In the genomic region with DNA sequence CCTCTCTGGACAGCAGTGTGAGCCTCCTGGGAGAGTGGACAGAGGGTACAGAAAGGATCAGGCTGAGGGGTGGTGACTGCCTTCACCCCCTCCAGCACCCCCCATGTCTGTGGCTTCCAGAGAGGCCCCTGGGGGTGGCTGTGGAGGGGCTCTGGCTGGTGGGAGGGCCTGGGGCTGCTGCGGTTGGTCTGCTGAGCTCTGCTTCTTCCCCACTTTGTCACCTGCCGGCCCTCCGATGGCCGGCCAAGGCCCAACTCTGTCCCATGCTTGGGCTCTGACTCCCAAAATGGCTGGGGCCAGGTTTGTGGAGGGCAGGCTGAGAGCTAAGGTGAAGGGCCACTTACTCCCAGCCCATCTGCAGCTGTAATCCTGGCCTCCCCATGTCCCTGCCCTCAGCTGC, we compare ENCODE assay signal across 26 cellular contexts.
"Had no signal": no experiment of that assay in that cellular context is flagged by ENCODE, and none has a peak within 500 bp of the region (broad histone marks: within the 10 kb centered on the region; RNA-seq: fewer than 3 reads in every experiment).

No MANE protein-coding gene starts in this region.

- H3K4me1 ChIP-seq: testis, upper lobe of right lung, uterus had no signal

- ATAC-seq: stimulated activated effector memory CD8-positive, alpha-beta T cell treated with anti-CD3 and anti-CD28 coated beads, Interleukin-12 subunit alpha, Interleukin-12 subunit beta, amount 100 ng/mL, for 72 hours; stimulated activated memory B cell treated with anti-CD40 and anti-IgM and Interleukin-4, amounts not matched to agents 10 μg/mL and 1 μg/mL and 100 μg/mL, for 72 hours; stimulated activated naive B cell treated with anti-CD40 and anti-IgM and Interleukin-4, amounts not matched to agents 10 μg/mL and 1 μg/mL and 100 μg/mL, for 72 hours; stimulated activated naive CD8-positive, alpha-beta T cell treated with anti-CD3 and anti-CD28 coated beads, Interleukin-15, amount 100 ng/mL, for 72 hours; stimulated activated naive CD8-positive, alpha-beta T cell treated with anti-CD3 and anti-CD28 coated beads, Interleukin-15, Interleukin-2, amounts not matched to agents 100 U/mL and 50 U/mL, for 24 hours; upper lobe of right lung had no signal

- H3K4me3 ChIP-seq: stomach, suprapubic skin, testis, thoracic aorta, thyroid gland, tibial artery, tibial nerve, transverse colon, upper lobe of left lung, upper lobe of right lung, uterus, vagina had no signal

- H3K27me3 ChIP-seq: testis, thyroid gland, transverse colon, upper lobe of left lung, upper lobe of right lung, uterus, vagina had no signal

- DNase-seq: stimulated activated CD4-positive, alpha-beta T cell treated with anti-CD3 and anti-CD28 coated beads, Interleukin-2, amount 100 ng/mL, for 48 hours; stimulated activated CD4-positive, alpha-beta T cell treated with anti-CD3 and anti-CD28 coated beads, Interleukin-4, amount 100 ng/mL, for 1 hour; stimulated activated CD4-positive, alpha-beta T cell treated with anti-CD3 and anti-CD28 coated beads, Interleukin-4, amount 100 ng/mL, for 24 hours; stimulated activated CD4-positive, alpha-beta T cell treated with anti-CD3 and anti-CD28 coated beads, Interleukin-4, amount 100 ng/mL, for 4 hours; stimulated activated CD8-positive, alpha-beta memory T cell treated with anti-CD3 and anti-CD28 coated beads, Interleukin-4, amount 100 ng/mL, for 48 hours; stimulated activated naive B cell treated with anti-CD40 and anti-IgM and Interleukin-4, amounts not matched to agents 10 μg/mL and 1 μg/mL and 100 μg/mL, for 72 hours; stimulated activated naive CD4-positive, alpha-beta T cell; stimulated activated naive CD4-positive, alpha-beta T cell treated with Interleukin-2 at 50 U/mL for 16 hours; stimulated activated naive CD8-positive, alpha-beta T cell treated with anti-CD3 and anti-CD28 coated beads, Interleukin-15, amount 100 ng/mL, for 72 hours; stimulated activated naive CD8-positive, alpha-beta T cell treated with anti-CD3 and anti-CD28 coated beads, Interleukin-15, Interleukin-2, amounts not matched to agents 100 U/mL and 50 U/mL, for 24 hours; stomach; substantia nigra; testis; thyroid gland; tibial artery; transverse colon; trophoblast cell; upper lobe of right lung; uterus had no signal

- H3K36me3 ChIP-seq: stomach, suprapubic skin, thoracic aorta, thyroid gland, tibial artery, tibial nerve, transverse colon, upper lobe of left lung, upper lobe of right lung, uterus, vagina had no signal

- H3K9me3 ChIP-seq: testis, thyroid gland had no signal

- H3K27ac ChIP-seq: stomach, suprapubic skin, testis, thoracic aorta, thyroid gland, tibial artery, tibial nerve, transverse colon, upper lobe of left lung, upper lobe of right lung, uterus, vagina had no signal
